ENCODE assay signal across 1 cellular context in genomic region chr21:46184625-46185555, GRCh38.
TF ChIP-seq lines count a peak whose summit lies in the region.

No MANE protein-coding gene starts in this region.

TF ChIP-seq in H1, 55 proteins besides CTCF, POLR2A, EP300 and RAD21:
- peak; percentile 99 for TF ChIP-seq SP4 (IDR thresholded peaks at IDR 0.05; ENCODE audit: low read length)
- TF ChIP-seq NRF1 (IDR thresholded peaks at IDR 0.05; ENCODE audit: low read depth, low read length), result no peak
- no peak for TF ChIP-seq ZNF274 (IDR thresholded peaks at IDR 0.05; ENCODE audit: borderline replicate concordance, extremely low read depth, low read length)
- no peak for TF ChIP-seq KDM5A (IDR thresholded peaks at IDR 0.05; ENCODE audit: low read length)
- no peak for TF ChIP-seq RBBP5 (IDR thresholded peaks at IDR 0.05; ENCODE audit: borderline replicate concordance, low read depth, low read length)
- TF ChIP-seq GTF2F1 (IDR thresholded peaks at IDR 0.05; ENCODE audit: borderline replicate concordance, low read depth, low read length), result no peak
- TF ChIP-seq PHF8 (conservative IDR thresholded peaks at IDR 0.05; ENCODE audit: low read depth, low read length), result peak; percentile 62
- peak; percentile 83; the same call in 1 of the 2 replicates for TF ChIP-seq JUND (IDR thresholded peaks at IDR 0.05; ENCODE audit: low read length)
- peak; percentile 73 to 85; a peak in 3 of 4 replicates for TF ChIP-seq SIN3A (conservative IDR thresholded peaks at IDR 0.05 in 1 of 2, IDR thresholded peaks at IDR 0.05 in 1 of 2; ENCODE audit: low read depth in 1 of 2, low read length in 2 of 2)
- no peak for TF ChIP-seq SAP30 (IDR thresholded peaks at IDR 0.05; ENCODE audit: insufficient read depth, insufficient replicate concordance, low read length)
- no peak for TF ChIP-seq RXRA (IDR thresholded peaks at IDR 0.05; ENCODE audit: insufficient read depth, low read depth, low read length)
- no peak for TF ChIP-seq EZH2 (IDR thresholded peaks at IDR 0.05; ENCODE audit: low read depth, low read length, severe bottlenecking)
- TF ChIP-seq CEBPB (IDR thresholded peaks at IDR 0.05; ENCODE audit: low read depth, low read length), result peak; percentile 28; the same call in 1 of the 2 replicates
- TF ChIP-seq KDM4A (IDR thresholded peaks at IDR 0.05; ENCODE audit: low read depth, low read length, severe bottlenecking), result peak; percentile 33
- TF ChIP-seq, protein P1, sequence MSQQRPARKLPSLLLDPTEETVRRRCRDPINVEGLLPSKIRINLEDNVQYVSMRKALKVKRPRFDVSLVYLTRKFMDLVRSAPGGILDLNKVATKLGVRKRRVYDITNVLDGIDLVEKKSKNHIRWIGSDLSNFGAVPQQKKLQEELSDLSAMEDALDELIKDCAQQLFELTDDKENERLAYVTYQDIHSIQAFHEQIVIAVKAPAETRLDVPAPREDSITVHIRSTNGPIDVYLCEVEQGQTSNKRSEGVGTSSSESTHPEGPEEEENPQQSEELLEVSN (IDR thresholded peaks at IDR 0.05), result no peak
- peak; percentile 53 for TF ChIP-seq POLR2AphosphoS5 (IDR thresholded peaks at IDR 0.05; ENCODE audit: low read depth, low read length)
- TF ChIP-seq NANOG (IDR thresholded peaks at IDR 0.05; ENCODE audit: insufficient read depth, low read depth, low read length, poor library complexity, severe bottlenecking), result no peak
- no peak for TF ChIP-seq HDAC6 (IDR thresholded peaks at IDR 0.05; ENCODE audit: low read depth, low read length)
- TF ChIP-seq BACH1 (IDR thresholded peaks at IDR 0.05; ENCODE audit: low read length), result no peak; the same call in 1 of the 2 replicates
- TF ChIP-seq ATF3 (IDR thresholded peaks at IDR 0.05; ENCODE audit: insufficient read depth, low read depth, low read length), result no peak
- TF ChIP-seq BRCA1 (IDR thresholded peaks at IDR 0.05; ENCODE audit: low read depth, low read length), result no peak
- TF ChIP-seq, protein P2, sequence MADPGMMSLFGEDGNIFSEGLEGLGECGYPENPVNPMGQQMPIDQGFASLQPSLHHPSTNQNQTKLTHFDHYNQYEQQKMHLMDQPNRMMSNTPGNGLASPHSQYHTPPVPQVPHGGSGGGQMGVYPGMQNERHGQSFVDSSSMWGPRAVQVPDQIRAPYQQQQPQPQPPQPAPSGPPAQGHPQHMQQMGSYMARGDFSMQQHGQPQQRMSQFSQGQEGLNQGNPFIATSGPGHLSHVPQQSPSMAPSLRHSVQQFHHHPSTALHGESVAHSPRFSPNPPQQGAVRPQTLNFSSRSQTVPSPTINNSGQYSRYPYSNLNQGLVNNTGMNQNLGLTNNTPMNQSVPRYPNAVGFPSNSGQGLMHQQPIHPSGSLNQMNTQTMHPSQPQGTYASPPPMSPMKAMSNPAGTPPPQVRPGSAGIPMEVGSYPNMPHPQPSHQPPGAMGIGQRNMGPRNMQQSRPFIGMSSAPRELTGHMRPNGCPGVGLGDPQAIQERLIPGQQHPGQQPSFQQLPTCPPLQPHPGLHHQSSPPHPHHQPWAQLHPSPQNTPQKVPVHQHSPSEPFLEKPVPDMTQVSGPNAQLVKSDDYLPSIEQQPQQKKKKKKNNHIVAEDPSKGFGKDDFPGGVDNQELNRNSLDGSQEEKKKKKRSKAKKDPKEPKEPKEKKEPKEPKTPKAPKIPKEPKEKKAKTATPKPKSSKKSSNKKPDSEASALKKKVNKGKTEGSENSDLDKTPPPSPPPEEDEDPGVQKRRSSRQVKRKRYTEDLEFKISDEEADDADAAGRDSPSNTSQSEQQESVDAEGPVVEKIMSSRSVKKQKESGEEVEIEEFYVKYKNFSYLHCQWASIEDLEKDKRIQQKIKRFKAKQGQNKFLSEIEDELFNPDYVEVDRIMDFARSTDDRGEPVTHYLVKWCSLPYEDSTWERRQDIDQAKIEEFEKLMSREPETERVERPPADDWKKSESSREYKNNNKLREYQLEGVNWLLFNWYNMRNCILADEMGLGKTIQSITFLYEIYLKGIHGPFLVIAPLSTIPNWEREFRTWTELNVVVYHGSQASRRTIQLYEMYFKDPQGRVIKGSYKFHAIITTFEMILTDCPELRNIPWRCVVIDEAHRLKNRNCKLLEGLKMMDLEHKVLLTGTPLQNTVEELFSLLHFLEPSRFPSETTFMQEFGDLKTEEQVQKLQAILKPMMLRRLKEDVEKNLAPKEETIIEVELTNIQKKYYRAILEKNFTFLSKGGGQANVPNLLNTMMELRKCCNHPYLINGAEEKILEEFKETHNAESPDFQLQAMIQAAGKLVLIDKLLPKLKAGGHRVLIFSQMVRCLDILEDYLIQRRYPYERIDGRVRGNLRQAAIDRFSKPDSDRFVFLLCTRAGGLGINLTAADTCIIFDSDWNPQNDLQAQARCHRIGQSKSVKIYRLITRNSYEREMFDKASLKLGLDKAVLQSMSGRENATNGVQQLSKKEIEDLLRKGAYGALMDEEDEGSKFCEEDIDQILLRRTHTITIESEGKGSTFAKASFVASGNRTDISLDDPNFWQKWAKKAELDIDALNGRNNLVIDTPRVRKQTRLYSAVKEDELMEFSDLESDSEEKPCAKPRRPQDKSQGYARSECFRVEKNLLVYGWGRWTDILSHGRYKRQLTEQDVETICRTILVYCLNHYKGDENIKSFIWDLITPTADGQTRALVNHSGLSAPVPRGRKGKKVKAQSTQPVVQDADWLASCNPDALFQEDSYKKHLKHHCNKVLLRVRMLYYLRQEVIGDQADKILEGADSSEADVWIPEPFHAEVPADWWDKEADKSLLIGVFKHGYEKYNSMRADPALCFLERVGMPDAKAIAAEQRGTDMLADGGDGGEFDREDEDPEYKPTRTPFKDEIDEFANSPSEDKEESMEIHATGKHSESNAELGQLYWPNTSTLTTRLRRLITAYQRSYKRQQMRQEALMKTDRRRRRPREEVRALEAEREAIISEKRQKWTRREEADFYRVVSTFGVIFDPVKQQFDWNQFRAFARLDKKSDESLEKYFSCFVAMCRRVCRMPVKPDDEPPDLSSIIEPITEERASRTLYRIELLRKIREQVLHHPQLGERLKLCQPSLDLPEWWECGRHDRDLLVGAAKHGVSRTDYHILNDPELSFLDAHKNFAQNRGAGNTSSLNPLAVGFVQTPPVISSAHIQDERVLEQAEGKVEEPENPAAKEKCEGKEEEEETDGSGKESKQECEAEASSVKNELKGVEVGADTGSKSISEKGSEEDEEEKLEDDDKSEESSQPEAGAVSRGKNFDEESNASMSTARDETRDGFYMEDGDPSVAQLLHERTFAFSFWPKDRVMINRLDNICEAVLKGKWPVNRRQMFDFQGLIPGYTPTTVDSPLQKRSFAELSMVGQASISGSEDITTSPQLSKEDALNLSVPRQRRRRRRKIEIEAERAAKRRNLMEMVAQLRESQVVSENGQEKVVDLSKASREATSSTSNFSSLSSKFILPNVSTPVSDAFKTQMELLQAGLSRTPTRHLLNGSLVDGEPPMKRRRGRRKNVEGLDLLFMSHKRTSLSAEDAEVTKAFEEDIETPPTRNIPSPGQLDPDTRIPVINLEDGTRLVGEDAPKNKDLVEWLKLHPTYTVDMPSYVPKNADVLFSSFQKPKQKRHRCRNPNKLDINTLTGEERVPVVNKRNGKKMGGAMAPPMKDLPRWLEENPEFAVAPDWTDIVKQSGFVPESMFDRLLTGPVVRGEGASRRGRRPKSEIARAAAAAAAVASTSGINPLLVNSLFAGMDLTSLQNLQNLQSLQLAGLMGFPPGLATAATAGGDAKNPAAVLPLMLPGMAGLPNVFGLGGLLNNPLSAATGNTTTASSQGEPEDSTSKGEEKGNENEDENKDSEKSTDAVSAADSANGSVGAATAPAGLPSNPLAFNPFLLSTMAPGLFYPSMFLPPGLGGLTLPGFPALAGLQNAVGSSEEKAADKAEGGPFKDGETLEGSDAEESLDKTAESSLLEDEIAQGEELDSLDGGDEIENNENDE (IDR thresholded peaks at IDR 0.05; ENCODE audit: insufficient replicate concordance, low read length), result no peak
- TF ChIP-seq YY1 (IDR thresholded peaks at IDR 0.05; ENCODE audit: low read depth, low read length), result no peak
- TF ChIP-seq CHD1 (IDR thresholded peaks at IDR 0.05; ENCODE audit: low read depth, low read length), result no peak
- no peak for TF ChIP-seq SRF (IDR thresholded peaks at IDR 0.05; ENCODE audit: low read depth, low read length)
- TF ChIP-seq, protein P3, sequence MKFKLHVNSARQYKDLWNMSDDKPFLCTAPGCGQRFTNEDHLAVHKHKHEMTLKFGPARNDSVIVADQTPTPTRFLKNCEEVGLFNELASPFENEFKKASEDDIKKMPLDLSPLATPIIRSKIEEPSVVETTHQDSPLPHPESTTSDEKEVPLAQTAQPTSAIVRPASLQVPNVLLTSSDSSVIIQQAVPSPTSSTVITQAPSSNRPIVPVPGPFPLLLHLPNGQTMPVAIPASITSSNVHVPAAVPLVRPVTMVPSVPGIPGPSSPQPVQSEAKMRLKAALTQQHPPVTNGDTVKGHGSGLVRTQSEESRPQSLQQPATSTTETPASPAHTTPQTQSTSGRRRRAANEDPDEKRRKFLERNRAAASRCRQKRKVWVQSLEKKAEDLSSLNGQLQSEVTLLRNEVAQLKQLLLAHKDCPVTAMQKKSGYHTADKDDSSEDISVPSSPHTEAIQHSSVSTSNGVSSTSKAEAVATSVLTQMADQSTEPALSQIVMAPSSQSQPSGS (IDR thresholded peaks at IDR 0.05; ENCODE audit: low read length), result no peak
- peak; percentile 34; the same call in 1 of the 2 replicates for TF ChIP-seq EGR1 (IDR thresholded peaks at IDR 0.05; ENCODE audit: borderline replicate concordance, low read depth, low read length)
- TF ChIP-seq CBX5 (IDR thresholded peaks at IDR 0.05; ENCODE audit: low read depth, low read length), result no peak
- no peak for TF ChIP-seq USF2 (IDR thresholded peaks at IDR 0.05; ENCODE audit: low read length)
- peak; percentile 95 for TF ChIP-seq SP1 (IDR thresholded peaks at IDR 0.05; ENCODE audit: low read depth, low read length)
- no peak for TF ChIP-seq TEAD4 (IDR thresholded peaks at IDR 0.05; ENCODE audit: low read depth, low read length)
- peak; percentile 53; the same call in 1 of the 2 replicates for TF ChIP-seq TAF1 (IDR thresholded peaks at IDR 0.05; ENCODE audit: low read depth, low read length)
- TF ChIP-seq SIRT6 (IDR thresholded peaks at IDR 0.05; ENCODE audit: low read length), result no peak
- no peak for TF ChIP-seq CTBP2 (IDR thresholded peaks at IDR 0.05; ENCODE audit: borderline replicate concordance, insufficient read depth, insufficient read length, low read length)
- TF ChIP-seq TCF12 (IDR thresholded peaks at IDR 0.05; ENCODE audit: low read depth, low read length), result no peak
- no peak for TF ChIP-seq TAF7 (optimal IDR thresholded peaks at IDR 0.05; ENCODE audit: borderline replicate concordance, low read depth, low read length)
- TF ChIP-seq CREB1 (IDR thresholded peaks at IDR 0.05), result peak; percentile 58
- peak; percentile 92; the same call in 1 of the 2 replicates for TF ChIP-seq SP2 (IDR thresholded peaks at IDR 0.05; ENCODE audit: low read length)
- TF ChIP-seq KDM1A (IDR thresholded peaks at IDR 0.05; ENCODE audit: borderline replicate concordance, low read length), result no peak
- TF ChIP-seq CHD2 (IDR thresholded peaks at IDR 0.05; ENCODE audit: low read length), result peak; percentile 92
- TF ChIP-seq ASH2L (IDR thresholded peaks at IDR 0.05; ENCODE audit: low read length), result peak; percentile 13
- no peak for TF ChIP-seq MAFK (IDR thresholded peaks at IDR 0.05; ENCODE audit: low read depth, low read length)
- TF ChIP-seq SIX5 (IDR thresholded peaks at IDR 0.05; ENCODE audit: low read depth, low read length), result no peak
- TF ChIP-seq CBX8 (IDR thresholded peaks at IDR 0.05; ENCODE audit: borderline replicate concordance, low read depth, low read length), result no peak
- no peak for TF ChIP-seq HDAC2 (IDR thresholded peaks at IDR 0.05; ENCODE audit: borderline replicate concordance in 1 of 2, low read depth in 2 of 2, low read length in 2 of 2)
- TF ChIP-seq RFX5 (IDR thresholded peaks at IDR 0.05; ENCODE audit: borderline replicate concordance, low read depth, low read length), result no peak
- no peak for TF ChIP-seq TBP (IDR thresholded peaks at IDR 0.05; ENCODE audit: low read depth, low read length)
- TF ChIP-seq GABPA (IDR thresholded peaks at IDR 0.05; ENCODE audit: borderline replicate concordance, insufficient read depth, low read length), result no peak
- no peak for TF ChIP-seq FOSL1 (IDR thresholded peaks at IDR 0.05; ENCODE audit: insufficient read depth, low read depth, low read length)
- TF ChIP-seq RNF2 (IDR thresholded peaks at IDR 0.05; ENCODE audit: borderline replicate concordance, low read depth, low read length, missing control alignments, poor library complexity, severe bottlenecking), result no peak
